In the genomic region with DNA sequence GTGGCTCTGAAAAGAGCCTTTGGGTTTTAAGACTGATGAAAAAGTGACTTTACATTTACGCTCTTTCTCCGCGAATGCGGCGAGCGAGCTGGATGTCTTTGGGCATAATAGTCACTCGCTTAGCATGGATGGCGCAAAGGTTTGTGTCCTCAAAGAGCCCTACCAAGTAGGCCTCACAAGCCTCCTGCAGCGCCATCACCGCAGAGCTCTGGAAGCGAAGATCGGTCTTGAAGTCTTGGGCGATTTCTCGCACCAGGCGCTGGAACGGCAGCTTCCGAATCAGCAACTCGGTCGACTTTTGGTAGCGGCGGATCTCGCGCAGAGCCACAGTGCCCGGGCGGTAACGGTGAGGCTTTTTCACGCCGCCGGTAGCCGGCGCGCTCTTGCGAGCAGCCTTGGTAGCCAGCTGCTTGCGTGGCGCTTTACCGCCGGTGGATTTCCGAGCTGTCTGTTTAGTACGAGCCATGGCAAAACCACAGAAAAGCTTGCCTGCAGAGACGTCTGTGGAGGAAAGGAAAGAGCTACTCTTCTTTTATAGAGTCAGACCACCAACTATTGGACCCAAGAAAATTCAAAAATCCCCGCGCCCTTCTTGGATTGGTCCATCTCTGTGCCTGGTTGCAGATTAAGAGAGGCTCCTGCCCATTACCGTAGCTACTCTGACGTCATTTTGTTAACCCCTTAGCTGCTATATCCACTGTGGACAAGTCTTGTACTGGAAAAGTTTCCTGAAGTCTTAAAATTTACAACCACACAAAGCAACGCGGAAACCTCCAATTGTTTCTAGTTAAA, we compare ENCODE assay signal across 1 cellular context.
TF ChIP-seq lines count a peak whose summit lies in the region.

No MANE protein-coding gene starts in this region.

TF ChIP-seq in HepG2, 621 proteins besides CTCF, POLR2A, EP300 and RAD21 (continued from another document and continues in another):
- TF ChIP-seq ZNF770 (CRISPR knock-in tag; IDR thresholded peaks at IDR 0.05) (peak; percentile 49), NFATC3 (CRISPR knock-in tag; IDR thresholded peaks at IDR 0.05) (peak; percentile 84), POLR2AphosphoS5 (IDR thresholded peaks at IDR 0.05; ENCODE audit: low read depth, low read length) (peak; percentile 99), NR2F6 (IDR thresholded peaks at IDR 0.05) (no peak), NR2F6 (CRISPR knock-in tag; IDR thresholded peaks at IDR 0.05) (peak; percentile 5; the same call in 1 of the 2 replicates), ZNF44 (CRISPR knock-in tag; IDR thresholded peaks at IDR 0.05) (0 out of 2 replicates have a peak, but pooled peaks have one; percentile 17), NFIC (IDR thresholded peaks at IDR 0.05; ENCODE audit: low read length) (peak; percentile 72), SP140L (CRISPR knock-in tag; IDR thresholded peaks at IDR 0.05; ENCODE audit: borderline replicate concordance) (no peak), ZNF281 (CRISPR knock-in tag; IDR thresholded peaks at IDR 0.05; ENCODE audit: borderline replicate concordance) (peak; percentile 15; the same call in 1 of the 2 replicates), DMAP1 (CRISPR knock-in tag; IDR thresholded peaks at IDR 0.05) (peak; percentile 69; the same call in 1 of the 2 replicates), ERF (CRISPR knock-in tag; IDR thresholded peaks at IDR 0.05) (peak; percentile 11; the same call in 1 of the 2 replicates), YEATS4 (CRISPR knock-in tag; IDR thresholded peaks at IDR 0.05; ENCODE audit: borderline replicate concordance) (peak; percentile 83), ZNF768 (CRISPR knock-in tag; IDR thresholded peaks at IDR 0.05) (peak; percentile 92), YY1 (IDR thresholded peaks at IDR 0.05; ENCODE audit: insufficient read depth, insufficient replicate concordance, low read depth, low read length) (peak; percentile 62), ATAD3A (CRISPR knock-in tag; IDR thresholded peaks at IDR 0.05) (no peak; the same call in 1 of the 2 replicates), KLF11 (CRISPR knock-in tag; IDR thresholded peaks at IDR 0.05) (0 out of 2 replicates have a peak, but pooled peaks have one; percentile 40), AGO1 (IDR thresholded peaks at IDR 0.05; ENCODE audit: low read depth, low read length, poor library complexity, severe bottlenecking) (peak; percentile 55), HES4 (CRISPR knock-in tag; IDR thresholded peaks at IDR 0.05; ENCODE audit: borderline replicate concordance) (peak; percentile 37; the same call in 1 of the 2 replicates), ZNF547 (CRISPR knock-in tag; IDR thresholded peaks at IDR 0.05) (peak; percentile 97; the same call in 1 of the 2 replicates), MYC (CRISPR knock-in tag; IDR thresholded peaks at IDR 0.05; ENCODE audit: borderline replicate concordance) (peak; percentile 86), SOX6 (IDR thresholded peaks at IDR 0.05) (no peak), SOX6 (CRISPR knock-in tag; IDR thresholded peaks at IDR 0.05) (peak; percentile 71), HOXA5 (CRISPR knock-in tag; IDR thresholded peaks at IDR 0.05) (peak; percentile 54; the same call in 1 of the 2 replicates), PAWR (CRISPR knock-in tag; IDR thresholded peaks at IDR 0.05; ENCODE audit: borderline replicate concordance) (0 out of 2 replicates have a peak, but pooled peaks have one; percentile 84), FOXK2 (IDR thresholded peaks at IDR 0.05) (no peak), REL (CRISPR knock-in tag; conservative IDR thresholded peaks at IDR 0.05) (0 out of 2 replicates have a peak, but pooled peaks have one; percentile 81), NCOA5 (CRISPR knock-in tag; IDR thresholded peaks at IDR 0.05) (peak; percentile 83; the same call in 1 of the 2 replicates), ARNTL (CRISPR knock-in tag; IDR thresholded peaks at IDR 0.05) (peak; percentile 64; the same call in 1 of the 2 replicates), ZNF564 (CRISPR knock-in tag; IDR thresholded peaks at IDR 0.05) (peak; percentile 95), ZNF441 (CRISPR knock-in tag; IDR thresholded peaks at IDR 0.05; ENCODE audit: borderline replicate concordance) (no peak; the same call in 1 of the 2 replicates), NFYC (CRISPR knock-in tag; IDR thresholded peaks at IDR 0.05) (peak; percentile 94), ZNF430 (CRISPR knock-in tag; IDR thresholded peaks at IDR 0.05) (peak; percentile 68; the same call in 1 of the 2 replicates), ZNF7 (CRISPR knock-in tag; IDR thresholded peaks at IDR 0.05) (peak; percentile 51; the same call in 1 of the 2 replicates), BORCS8-MEF2B (CRISPR knock-in tag; IDR thresholded peaks at IDR 0.05) (peak; percentile 85), RELA (CRISPR knock-in tag; IDR thresholded peaks at IDR 0.05) (peak; percentile 54; the same call in 1 of the 2 replicates), RFXANK (CRISPR knock-in tag; IDR thresholded peaks at IDR 0.05) (0 out of 2 replicates have a peak, but pooled peaks have one; percentile 25), ZNF253 (CRISPR knock-in tag; IDR thresholded peaks at IDR 0.05; ENCODE audit: borderline replicate concordance) (0 out of 2 replicates have a peak, but pooled peaks have one; percentile 17), MED13 (CRISPR knock-in tag; IDR thresholded peaks at IDR 0.05) (peak; percentile 96)
- TF ChIP-seq, protein P1, sequence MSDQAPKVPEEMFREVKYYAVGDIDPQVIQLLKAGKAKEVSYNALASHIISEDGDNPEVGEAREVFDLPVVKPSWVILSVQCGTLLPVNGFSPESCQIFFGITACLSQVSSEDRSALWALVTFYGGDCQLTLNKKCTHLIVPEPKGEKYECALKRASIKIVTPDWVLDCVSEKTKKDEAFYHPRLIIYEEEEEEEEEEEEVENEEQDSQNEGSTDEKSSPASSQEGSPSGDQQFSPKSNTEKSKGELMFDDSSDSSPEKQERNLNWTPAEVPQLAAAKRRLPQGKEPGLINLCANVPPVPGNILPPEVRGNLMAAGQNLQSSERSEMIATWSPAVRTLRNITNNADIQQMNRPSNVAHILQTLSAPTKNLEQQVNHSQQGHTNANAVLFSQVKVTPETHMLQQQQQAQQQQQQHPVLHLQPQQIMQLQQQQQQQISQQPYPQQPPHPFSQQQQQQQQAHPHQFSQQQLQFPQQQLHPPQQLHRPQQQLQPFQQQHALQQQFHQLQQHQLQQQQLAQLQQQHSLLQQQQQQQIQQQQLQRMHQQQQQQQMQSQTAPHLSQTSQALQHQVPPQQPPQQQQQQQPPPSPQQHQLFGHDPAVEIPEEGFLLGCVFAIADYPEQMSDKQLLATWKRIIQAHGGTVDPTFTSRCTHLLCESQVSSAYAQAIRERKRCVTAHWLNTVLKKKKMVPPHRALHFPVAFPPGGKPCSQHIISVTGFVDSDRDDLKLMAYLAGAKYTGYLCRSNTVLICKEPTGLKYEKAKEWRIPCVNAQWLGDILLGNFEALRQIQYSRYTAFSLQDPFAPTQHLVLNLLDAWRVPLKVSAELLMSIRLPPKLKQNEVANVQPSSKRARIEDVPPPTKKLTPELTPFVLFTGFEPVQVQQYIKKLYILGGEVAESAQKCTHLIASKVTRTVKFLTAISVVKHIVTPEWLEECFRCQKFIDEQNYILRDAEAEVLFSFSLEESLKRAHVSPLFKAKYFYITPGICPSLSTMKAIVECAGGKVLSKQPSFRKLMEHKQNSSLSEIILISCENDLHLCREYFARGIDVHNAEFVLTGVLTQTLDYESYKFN (CRISPR knock-in tag; conservative IDR thresholded peaks at IDR 0.05): no peak
- TF ChIP-seq, protein P2, sequence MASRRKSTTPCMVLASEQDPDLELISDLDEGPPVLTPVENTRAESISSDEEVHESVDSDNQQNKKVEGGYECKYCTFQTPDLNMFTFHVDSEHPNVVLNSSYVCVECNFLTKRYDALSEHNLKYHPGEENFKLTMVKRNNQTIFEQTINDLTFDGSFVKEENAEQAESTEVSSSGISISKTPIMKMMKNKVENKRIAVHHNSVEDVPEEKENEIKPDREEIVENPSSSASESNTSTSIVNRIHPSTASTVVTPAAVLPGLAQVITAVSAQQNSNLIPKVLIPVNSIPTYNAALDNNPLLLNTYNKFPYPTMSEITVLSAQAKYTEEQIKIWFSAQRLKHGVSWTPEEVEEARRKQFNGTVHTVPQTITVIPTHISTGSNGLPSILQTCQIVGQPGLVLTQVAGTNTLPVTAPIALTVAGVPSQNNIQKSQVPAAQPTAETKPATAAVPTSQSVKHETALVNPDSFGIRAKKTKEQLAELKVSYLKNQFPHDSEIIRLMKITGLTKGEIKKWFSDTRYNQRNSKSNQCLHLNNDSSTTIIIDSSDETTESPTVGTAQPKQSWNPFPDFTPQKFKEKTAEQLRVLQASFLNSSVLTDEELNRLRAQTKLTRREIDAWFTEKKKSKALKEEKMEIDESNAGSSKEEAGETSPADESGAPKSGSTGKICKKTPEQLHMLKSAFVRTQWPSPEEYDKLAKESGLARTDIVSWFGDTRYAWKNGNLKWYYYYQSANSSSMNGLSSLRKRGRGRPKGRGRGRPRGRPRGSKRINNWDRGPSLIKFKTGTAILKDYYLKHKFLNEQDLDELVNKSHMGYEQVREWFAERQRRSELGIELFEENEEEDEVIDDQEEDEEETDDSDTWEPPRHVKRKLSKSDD (CRISPR knock-in tag; IDR thresholded peaks at IDR 0.05; ENCODE audit: low read depth): no peak
- TF ChIP-seq, protein P3, sequence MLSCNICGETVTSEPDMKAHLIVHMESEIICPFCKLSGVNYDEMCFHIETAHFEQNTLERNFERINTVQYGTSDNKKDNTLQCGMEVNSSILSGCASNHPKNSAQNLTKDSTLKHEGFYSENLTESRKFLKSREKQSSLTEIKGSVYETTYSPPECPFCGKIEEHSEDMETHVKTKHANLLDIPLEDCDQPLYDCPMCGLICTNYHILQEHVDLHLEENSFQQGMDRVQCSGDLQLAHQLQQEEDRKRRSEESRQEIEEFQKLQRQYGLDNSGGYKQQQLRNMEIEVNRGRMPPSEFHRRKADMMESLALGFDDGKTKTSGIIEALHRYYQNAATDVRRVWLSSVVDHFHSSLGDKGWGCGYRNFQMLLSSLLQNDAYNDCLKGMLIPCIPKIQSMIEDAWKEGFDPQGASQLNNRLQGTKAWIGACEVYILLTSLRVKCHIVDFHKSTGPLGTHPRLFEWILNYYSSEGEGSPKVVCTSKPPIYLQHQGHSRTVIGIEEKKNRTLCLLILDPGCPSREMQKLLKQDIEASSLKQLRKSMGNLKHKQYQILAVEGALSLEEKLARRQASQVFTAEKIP (CRISPR knock-in tag; IDR thresholded peaks at IDR 0.05; ENCODE audit: borderline replicate concordance): no peak; the same call in 1 of the 2 replicates
- TF ChIP-seq, protein P4, sequence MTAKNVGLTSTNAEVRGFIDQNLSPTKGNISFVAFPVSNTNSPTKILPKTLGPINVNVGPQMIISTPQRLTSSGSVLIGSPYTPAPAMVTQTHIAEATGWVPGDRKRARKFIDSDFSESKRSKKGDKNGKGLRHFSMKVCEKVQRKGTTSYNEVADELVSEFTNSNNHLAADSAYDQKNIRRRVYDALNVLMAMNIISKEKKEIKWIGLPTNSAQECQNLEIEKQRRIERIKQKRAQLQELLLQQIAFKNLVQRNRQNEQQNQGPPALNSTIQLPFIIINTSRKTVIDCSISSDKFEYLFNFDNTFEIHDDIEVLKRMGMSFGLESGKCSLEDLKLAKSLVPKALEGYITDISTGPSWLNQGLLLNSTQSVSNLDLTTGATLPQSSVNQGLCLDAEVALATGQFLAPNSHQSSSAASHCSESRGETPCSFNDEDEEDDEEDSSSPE (CRISPR knock-in tag; IDR thresholded peaks at IDR 0.05): peak; percentile 99
- TF ChIP-seq, protein P5, sequence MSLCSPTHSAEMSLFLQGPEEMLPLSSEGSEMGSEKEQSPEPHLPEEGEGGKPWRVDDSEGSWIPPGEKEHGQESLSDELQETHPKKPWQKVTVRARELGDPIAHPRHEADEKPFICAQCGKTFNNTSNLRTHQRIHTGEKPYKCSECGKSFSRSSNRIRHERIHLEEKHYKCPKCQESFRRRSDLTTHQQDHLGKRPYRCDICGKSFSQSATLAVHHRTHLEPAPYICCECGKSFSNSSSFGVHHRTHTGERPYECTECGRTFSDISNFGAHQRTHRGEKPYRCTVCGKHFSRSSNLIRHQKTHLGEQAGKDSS (CRISPR knock-in tag; IDR thresholded peaks at IDR 0.05; ENCODE audit: borderline replicate concordance, low read depth): peak; percentile 57; the same call in 1 of the 2 replicates
- TF ChIP-seq, protein P6, sequence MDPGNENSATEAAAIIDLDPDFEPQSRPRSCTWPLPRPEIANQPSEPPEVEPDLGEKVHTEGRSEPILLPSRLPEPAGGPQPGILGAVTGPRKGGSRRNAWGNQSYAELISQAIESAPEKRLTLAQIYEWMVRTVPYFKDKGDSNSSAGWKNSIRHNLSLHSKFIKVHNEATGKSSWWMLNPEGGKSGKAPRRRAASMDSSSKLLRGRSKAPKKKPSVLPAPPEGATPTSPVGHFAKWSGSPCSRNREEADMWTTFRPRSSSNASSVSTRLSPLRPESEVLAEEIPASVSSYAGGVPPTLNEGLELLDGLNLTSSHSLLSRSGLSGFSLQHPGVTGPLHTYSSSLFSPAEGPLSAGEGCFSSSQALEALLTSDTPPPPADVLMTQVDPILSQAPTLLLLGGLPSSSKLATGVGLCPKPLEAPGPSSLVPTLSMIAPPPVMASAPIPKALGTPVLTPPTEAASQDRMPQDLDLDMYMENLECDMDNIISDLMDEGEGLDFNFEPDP (CRISPR knock-in tag; conservative IDR thresholded peaks at IDR 0.05): peak; percentile 92; the same call in 1 of the 2 replicates
